30 cellular contexts compared by ENCODE assay signal in the genomic region with DNA sequence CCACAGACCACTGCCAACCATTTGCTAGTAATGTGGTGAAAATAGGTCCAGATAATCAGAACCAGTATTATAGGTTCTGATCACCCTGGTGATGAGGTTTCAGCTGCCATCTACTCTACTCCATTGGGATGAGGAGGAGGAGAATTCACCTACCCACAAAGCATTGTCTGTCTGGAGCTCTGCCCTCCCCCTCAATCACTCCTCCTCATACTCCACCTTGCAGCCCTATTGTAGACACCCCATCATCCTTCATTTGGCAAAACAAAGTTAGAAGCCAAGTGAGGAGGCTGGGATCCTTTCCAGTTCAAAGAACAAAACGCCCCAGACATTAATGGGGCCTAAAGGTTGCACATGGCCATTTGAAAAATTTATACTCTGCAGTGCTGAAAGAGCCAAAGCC.
"Had no signal": no experiment of that assay in that cellular context is flagged by ENCODE, and none has a peak within 500 bp of the region (broad histone marks: within the 10 kb centered on the region; RNA-seq: fewer than 3 reads in every experiment).

No MANE protein-coding gene starts in this region.

- H3K4me1 ChIP-seq: adrenal gland, body of pancreas, colonic mucosa, esophagus squamous epithelium, gastroesophageal sphincter had no signal

- H3K27me3 ChIP-seq: adrenal gland, body of pancreas, cardiac muscle cell, colonic mucosa, esophagus squamous epithelium, gastroesophageal sphincter had no signal

- DNase-seq: activated CD4-positive, alpha-beta memory T cell treated with anti-CD3 and anti-CD28 coated beads for 36 hours; activated CD4-positive, alpha-beta T cell treated with anti-CD3 and anti-CD28 coated beads for 36 hours; activated CD4-positive, alpha-beta T cell treated with anti-CD3 and anti-CD28 coated beads, Interleukin-2, amount 10 ng/mL, durations not matched to agents 24 days and 14 days; activated CD4-positive, CD25-positive, alpha-beta regulatory T cell; activated CD4-positive, CD25-positive, alpha-beta regulatory T cell treated with anti-CD3 and anti-CD28 coated beads, Interleukin-2, amount 50 U/mL, for 72 hours; activated CD8-positive, alpha-beta memory T cell treated with anti-CD3 and anti-CD28 coated beads, Interleukin-2, amount 10 ng/mL, durations not matched to agents 7 days and 5 days; activated CD8-positive, alpha-beta memory T cell treated with anti-CD3 and anti-CD28 coated beads, Interleukin-2, amount 50 U/mL, for 4 hours; activated CD8-positive, alpha-beta T cell treated with anti-CD3 and anti-CD28 coated beads, Interleukin-2, amount 10 ng/mL, durations not matched to agents 7 days and 5 days; activated effector memory CD4-positive, alpha-beta T cell treated with anti-CD3 and anti-CD28 coated beads, Interleukin-2, amount 50 U/mL, for 16 hours; activated naive CD4-positive, alpha-beta T cell treated with anti-CD3 and anti-CD28 coated beads for 36 hours; activated naive CD8-positive, alpha-beta T cell treated with anti-CD3 and anti-CD28 coated beads for 36 hours; activated naive CD8-positive, alpha-beta T cell treated with anti-CD3 and anti-CD28 coated beads, Interleukin-2, amount 50 U/mL, for 24 hours; activated T-cell treated with anti-CD3 and anti-CD28 coated beads, Interleukin-2, amount 50 U/mL, for 1 hour; activated T-cell treated with anti-CD3 and anti-CD28 coated beads, Interleukin-2, amount 50 U/mL, for 48 hours; adrenal gland; amygdala; aorta; body of pancreas; central memory CD4-positive, alpha-beta T cell; cerebellar nuclear complex; colonic mucosa; effector CD8-positive, alpha-beta T cell; esophagus squamous epithelium; foreskin melanocyte; T-helper 2 cell had no signal

- ATAC-seq: activated CD4-positive, alpha-beta T cell treated with anti-CD3 and anti-CD28 coated beads for 36 hours; activated CD8-positive, alpha-beta memory T cell treated with anti-CD3 and anti-CD28 coated beads, Interleukin-2, amount 10 ng/mL, durations not matched to agents 7 days and 5 days; activated CD8-positive, alpha-beta T cell treated with anti-CD3 and anti-CD28 coated beads, Interleukin-2, amount 10 ng/mL, durations not matched to agents 7 days and 5 days; activated naive CD8-positive, alpha-beta T cell treated with anti-CD3 and anti-CD28 coated beads, Interleukin-2, amount 50 U/mL, for 24 hours; body of pancreas; gastroesophageal sphincter had no signal

- H3K9me3 ChIP-seq: adrenal gland, body of pancreas, colonic mucosa, esophagus squamous epithelium, gastroesophageal sphincter had no signal

- H3K36me3 ChIP-seq: adrenal gland, cardiac muscle cell, colonic mucosa, gastroesophageal sphincter had no signal

- FAIRE-seq: endometrium, endothelial cell of umbilical vein had no signal

- H3K4me3 ChIP-seq: adrenal gland, body of pancreas, cardiac muscle cell, colonic mucosa, esophagus squamous epithelium, gastroesophageal sphincter had no signal

- H3K27ac ChIP-seq: adrenal gland, body of pancreas, cardiac muscle cell, colonic mucosa, epithelial cell of prostate, esophagus squamous epithelium, gastroesophageal sphincter had no signal
